10 cellular contexts compared by ENCODE assay signal in the genomic region with DNA sequence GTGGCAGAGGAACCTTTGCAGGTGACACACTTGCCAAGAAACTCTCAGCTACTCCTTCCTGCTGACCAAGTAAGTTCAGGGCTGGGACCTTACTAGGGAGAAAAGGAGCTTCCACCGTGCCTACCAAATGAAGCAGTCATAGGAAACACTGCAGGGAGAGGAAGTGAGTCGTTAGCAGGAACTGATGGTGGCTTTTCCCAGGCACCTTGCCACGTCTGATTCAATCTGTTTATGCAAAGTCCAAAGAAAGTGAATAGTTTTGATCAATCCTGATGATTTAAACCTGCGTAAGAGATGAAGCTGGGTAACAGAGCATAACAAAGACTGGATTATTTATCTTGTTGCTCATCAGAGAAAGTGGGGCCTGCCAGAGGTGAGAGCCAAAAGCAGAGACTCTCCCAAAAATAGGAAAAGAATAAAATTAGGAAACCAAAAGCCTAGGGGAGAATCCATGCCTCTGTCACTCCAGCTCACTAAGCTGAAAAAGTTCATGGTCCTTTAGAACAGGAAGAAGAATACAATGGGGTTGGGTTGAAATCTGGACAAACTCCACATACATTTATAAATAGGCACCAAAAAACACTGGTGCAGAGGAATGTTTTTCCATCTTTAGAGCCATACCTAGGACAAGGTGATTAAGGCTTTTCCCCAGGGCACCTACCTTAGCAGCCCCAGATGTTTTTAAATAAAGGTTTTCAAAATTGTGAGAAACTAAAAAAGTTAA. TPM values are rescaled to one million over a fixed set of nuclear protein-coding genes. Genes with fewer than 3 reads are reported as not detected.
DNase-seq lines count a peak whose midpoint lies in the region; ATAC-seq and TF ChIP-seq lines count a peak whose summit lies in the region.
"Had no signal": no experiment of that assay in that cellular context is flagged by ENCODE, and none has a peak within 500 bp of the region (broad histone marks: within the 10 kb centered on the region; RNA-seq: fewer than 3 reads in every experiment).

No MANE protein-coding gene starts in this region.

- H3K18ac ChIP-seq in mesenchymal stem cell (ENCODE audit: low read depth in 1 of 2, low read length in 2 of 2) = peak overlapping the region in 1 of 2 experiments; percentile 52

- H4K91ac ChIP-seq in mesenchymal stem cell (ENCODE audit: low read length) = no peak overlapping the region

- peak overlapping the region; percentile 66 for H4K8ac ChIP-seq in mesenchymal stem cell (ENCODE audit: low read length)

- H3K27ac Mint-ChIP-seq in chondrocyte (ENCODE audit: unreplicated experiment) = peak overlapping the region; percentile 71

- no peak overlapping the region for H2BK15ac ChIP-seq in mesenchymal stem cell (ENCODE audit: low read depth, poor library complexity, severe bottlenecking)

- no peak overlapping the region for H2BK5ac ChIP-seq in mesenchymal stem cell (ENCODE audit: low read depth, low read length, poor library complexity, severe bottlenecking)

- no peak overlapping the region for H2BK120ac ChIP-seq in mesenchymal stem cell (ENCODE audit: low read depth, low read length)

- H3K9me3 Mint-ChIP-seq in chondrocyte (ENCODE audit: low read depth) = no peaks in the 10 kb centered on the region

- H3K4me3 ChIP-seq in AG04450 (ENCODE audit: low read depth, low read length) = no peak overlapping the region
- H3K4me3 ChIP-seq in mesenchymal stem cell (ENCODE audit: insufficient read depth in 1 of 2, low read depth in 1 of 2, low read length in 2 of 2) = peak overlapping the region in 1 of 2 experiments; percentile 16
- H3K4me3 ChIP-seq: ovary had no signal

- CTCF ChIA-PET in AG04450 (lab: Charles Lee) = interaction anchor here (1.0 to 2.2 kb wide), 4 partner anchors 9 to 68 kb away, joined by 3 to 10 read pairs (median 6); partner anchors contain the start of gene PFDN1

- peaks cover 11% of the 10 kb centered on the region for H3K4me1 ChIP-seq in mesenchymal stem cell (ENCODE audit: control insufficient read depth, insufficient read depth, low read depth, low read length)

- H3K27me3 ChIP-seq in AG04450 (ENCODE audit: control insufficient read depth, insufficient read depth, low read length) (no peaks in the 10 kb centered on the region), mesenchymal stem cell (ENCODE audit: control insufficient read depth in 1 of 2, insufficient read depth in 1 of 2, low read length in 2 of 2) (no peaks in the 10 kb centered on the region)
- H3K27me3 ChIP-seq: ovary had no signal

- no peaks in the 10 kb centered on the region for H3K79me1 ChIP-seq in mesenchymal stem cell (replicated peaks; ENCODE audit: low read length, poor library complexity, severe bottlenecking)

- H3K9me3 ChIP-seq in AG04450 (ENCODE audit: control insufficient read depth, insufficient read depth, low read length) = no peaks in the 10 kb centered on the region
- no peaks in the 10 kb centered on the region for H3K9me3 ChIP-seq in mesenchymal stem cell (ENCODE audit: control insufficient read depth, low read length)
- H3K9me3 ChIP-seq: ovary had no signal

- no peak overlapping the region for H3K4me2 ChIP-seq in mesenchymal stem cell (ENCODE audit: low read length, poor library complexity, severe bottlenecking)

- H2AK5ac ChIP-seq in mesenchymal stem cell (ENCODE audit: low read length, severe bottlenecking) = no peak overlapping the region

- peaks cover 31% of the 10 kb centered on the region for H3K4me1 Mint-ChIP-seq in chondrocyte (ENCODE audit: low read depth)

- H3K27ac ChIP-seq in AG04450 (ENCODE audit: low read depth, low read length) (peak overlapping the region; percentile 90), mesenchymal stem cell (ENCODE audit: low read length, poor library complexity, severe bottlenecking) (peak overlapping the region; percentile 38)
- H3K27ac ChIP-seq: ovary had no signal

- no peak overlapping the region for H3K14ac ChIP-seq in mesenchymal stem cell (ENCODE audit: low read length in 2 of 2)

- H2AFZ ChIP-seq in mesenchymal stem cell (ENCODE audit: low read depth, low read length) = peak overlapping the region; percentile 10

- H3K36me3 Mint-ChIP-seq in chondrocyte (ENCODE audit: low read depth) = no peaks in the 10 kb centered on the region

- no peak for ATAC-seq in GM21390 (IDR thresholded peaks at IDR 0.05; ENCODE audit: unreplicated experiment)
- ATAC-seq in HG02759 (IDR thresholded peaks at IDR 0.05; ENCODE audit: unreplicated experiment) = no peak

- peak overlapping the region; percentile 78 for H3K9ac ChIP-seq in mesenchymal stem cell (ENCODE audit: low read length)

- H2BK12ac ChIP-seq in mesenchymal stem cell (ENCODE audit: low read length in 2 of 2) = peak overlapping the region; percentile 7 to 61

- DNase-seq in AG04450 (ENCODE audit: low read depth, low spot score) (peak; percentile 90), LoVo (ENCODE audit: low spot score) (peak; percentile 40), chondrocyte (ENCODE audit: low spot score) (no peak), mesenchymal stem cell (peak; percentile 86), D341Med (ENCODE audit: low spot score) (no peak), cerebellum (ENCODE audit: low spot score) (no peak)
- DNase-seq: activated gamma-delta T cell, ovary had no signal

- WGBS in mesenchymal stem cell = 5% methylated on average over 4 of the region's 4 CpGs

- POLR2A ChIA-PET in AG04450 (lab: Yijun Ruan, JAX) = interaction anchor here (0.8 to 1.2 kb wide), 3 partner anchors 10 to 34 kb away, joined by 4 to 5 read pairs (median 4); partner anchors contain the start of genes HBEGF and PFDN1

- H3K27me3 Mint-ChIP-seq in chondrocyte (ENCODE audit: low read depth) = no peaks in the 10 kb centered on the region

- no peaks in the 10 kb centered on the region for H3K36me3 ChIP-seq in mesenchymal stem cell (ENCODE audit: control insufficient read depth in 1 of 2, insufficient read depth in 2 of 2, low read depth in 1 of 2, low read length in 2 of 2)
- H3K36me3 ChIP-seq: ovary had no signal

- no peak overlapping the region for H3K4ac ChIP-seq in mesenchymal stem cell (ENCODE audit: low read depth in 1 of 2, low read length in 2 of 2)

- no peak overlapping the region for H3K4me3 Mint-ChIP-seq in chondrocyte (ENCODE audit: unreplicated experiment)

- TF ChIP-seq CTCF in AG04450 (IDR thresholded peaks at IDR 0.05; ENCODE audit: low read depth, low read length) (no peak), chondrocyte (IDR thresholded peaks at IDR 0.05) (no peak)

- H3K23ac ChIP-seq in mesenchymal stem cell (ENCODE audit: low read length in 2 of 2) = no peak overlapping the region

RNA-seq across cellular contexts. Expression of gene PFDN1, which starts 9.3 kb away (rescaled TPM):
- 112 TPM in 2 replicates for polyA plus RNA-seq in AG04450 (2011; rRNA removed)
- 63.8 and 90.4 TPM in 2 replicates for polyA minus RNA-seq in AG04450 (2011; rRNA and poly(A)+ RNA removed)
- 44.5 to 50.5 TPM (median 49.0 TPM) in 3 replicates for total RNA-seq in chondrocyte
- polyA plus RNA-seq in mesenchymal stem cell (2013, experiment 1 of 2) = 289 TPM
- 256 TPM for polyA plus RNA-seq in mesenchymal stem cell (2013, experiment 2 of 2)
- total RNA-seq in cerebellum = 38.8 TPM

RNA-seq across cellular contexts. Expression of gene HBEGF, which starts 34.2 kb away (rescaled TPM):
- 6.6 and 7.0 TPM in 2 replicates for polyA plus RNA-seq in AG04450 (2011; rRNA removed)
- polyA minus RNA-seq in AG04450 (2011; rRNA and poly(A)+ RNA removed) = 2.2 and 3.3 TPM in 2 replicates
- total RNA-seq in chondrocyte (2.8 to 8.0 TPM (median 7.2 TPM) in 3 replicates), cerebellum (7.5 TPM)
- 5.8 TPM for polyA plus RNA-seq in mesenchymal stem cell (2013, experiment 1 of 2)
- 5.7 TPM for polyA plus RNA-seq in mesenchymal stem cell (2013, experiment 2 of 2)

RNA-seq across cellular contexts. Expression of gene SLC4A9, which starts 47.8 kb away (rescaled TPM):
- not detected in 2 replicates for polyA plus RNA-seq in AG04450 (2011; rRNA removed)
- polyA minus RNA-seq in AG04450 (2011; rRNA and poly(A)+ RNA removed) = not detected in 2 replicates
- total RNA-seq in chondrocyte (not detected in 3 replicates), cerebellum (0.45 TPM)
- polyA plus RNA-seq in mesenchymal stem cell (2013, experiment 1 of 2) = not detected
- not detected for polyA plus RNA-seq in mesenchymal stem cell (2013, experiment 2 of 2)
- polyA plus RNA-seq: ovary had no signal

Comparison
In these comparisons a context has a peak if more than half of its experiments do, and no peak if none do; other contexts are left out.
1. DNase-seq: peak in AG04450 (single experiment), LoVo (single experiment) and mesenchymal stem cell (single experiment); none in chondrocyte (single experiment), D341Med (single experiment) and cerebellum (single experiment).